26 cellular contexts compared by ENCODE assay signal in the genomic region with DNA sequence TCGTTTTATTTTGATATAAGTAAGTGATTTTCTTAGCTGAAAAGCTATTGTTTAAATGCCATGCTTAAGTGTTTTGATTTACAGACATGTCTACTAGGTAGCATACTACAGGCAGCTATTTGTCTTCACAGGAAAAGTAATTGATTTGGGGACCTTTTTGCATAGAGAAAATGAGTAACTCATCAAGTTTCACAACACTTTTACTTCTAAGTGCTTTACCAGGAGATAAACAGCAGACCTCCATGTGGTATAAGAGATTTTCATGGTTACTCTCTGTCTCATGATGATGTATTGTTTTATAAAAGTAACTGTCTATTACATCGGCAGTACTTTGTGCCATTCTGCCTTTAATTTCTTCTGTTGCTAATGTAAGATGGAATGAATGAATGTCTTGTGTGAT. TPM values are rescaled to one million over a fixed set of nuclear protein-coding genes. Genes with fewer than 3 reads are reported as not detected.
A peak's percentile ranks its signal among the peaks of the same experiment; 100 is the strongest.
DNase-seq lines count a peak whose midpoint lies in the region; ATAC-seq and FAIRE-seq lines count a peak whose summit lies in the region.
"Had no signal": no experiment of that assay in that cellular context is flagged by ENCODE, and none has a peak within 500 bp of the region (broad histone marks: within the 10 kb centered on the region; RNA-seq: fewer than 3 reads in every experiment).

No MANE protein-coding gene starts in this region.

- DNase-seq in amniotic epithelial cell (ENCODE audit: low read depth) = peak; percentile 59
- no peak for DNase-seq in NCI-H2196 (lab: John Stamatoyannopoulos, UW; ENCODE audit: unreplicated experiment)
- DNase-seq in Right ventricle myocardium inferior (ENCODE audit: missing footprints) = no peak
- DNase-seq in stimulated activated CD4-positive, alpha-beta T cell treated with anti-CD3 and anti-CD28 coated beads, Interleukin-4, amount 100 ng/mL, for 4 hours = no peak
- DNase-seq: ACHN; activated CD4-positive, alpha-beta T cell treated with anti-CD3 and anti-CD28 coated beads, Interleukin-2, amount 50 U/mL, for 1 hour; amygdala; CD4-positive, alpha-beta memory T cell; GOT3; hypothalamus; Kasumi-1; left colon; MV-4-11; NCI-H1436; NCI-H2081 treated with DMSO at 0.1 percent for 48 hours; NCI-H345; SHP77; stimulated activated naive B cell treated with anti-CD40 and anti-IgM and Interleukin-4, amounts not matched to agents 10 μg/mL and 1 μg/mL and 100 μg/mL, for 72 hours; T1000; upper lobe of left lung had no signal

- intact Hi-C loops in Right ventricle myocardium inferior (cut with DNase I) = no loop called here

- FAIRE-seq in G401.6 (lab: Jason Lieb, UNC) = peak; percentile 30
- FAIRE-seq: endothelial cell of umbilical vein had no signal

- peak; percentile 50 for ATAC-seq in GM18511 (IDR thresholded peaks at IDR 0.05; ENCODE audit: unreplicated experiment)
- peak; percentile 62 for ATAC-seq in HG02981 (IDR thresholded peaks at IDR 0.05; ENCODE audit: unreplicated experiment)
- no peak for ATAC-seq in Right ventricle myocardium inferior
- ATAC-seq in HG03175 (IDR thresholded peaks at IDR 0.05; ENCODE audit: unreplicated experiment) = no peak
- ATAC-seq: left colon; Panc1; stimulated activated naive B cell treated with anti-CD40 and anti-IgM and Interleukin-4, amounts not matched to agents 10 μg/mL and 1 μg/mL and 100 μg/mL, for 72 hours had no signal

RNA-seq across cellular contexts. Expression of a gene that starts 28.7 kb away (rescaled TPM):
- 42.1 TPM for total RNA-seq in Right ventricle myocardium inferior

Comparison
In these comparisons a context has a peak if more than half of its experiments do, and no peak if none do; other contexts are left out.
1. ATAC-seq: peak in GM18511 (single experiment) and HG02981 (single experiment); none in Right ventricle myocardium inferior (single experiment) and HG03175 (single experiment).